ENCODE assay signal across 1 cellular context in the genomic region with DNA sequence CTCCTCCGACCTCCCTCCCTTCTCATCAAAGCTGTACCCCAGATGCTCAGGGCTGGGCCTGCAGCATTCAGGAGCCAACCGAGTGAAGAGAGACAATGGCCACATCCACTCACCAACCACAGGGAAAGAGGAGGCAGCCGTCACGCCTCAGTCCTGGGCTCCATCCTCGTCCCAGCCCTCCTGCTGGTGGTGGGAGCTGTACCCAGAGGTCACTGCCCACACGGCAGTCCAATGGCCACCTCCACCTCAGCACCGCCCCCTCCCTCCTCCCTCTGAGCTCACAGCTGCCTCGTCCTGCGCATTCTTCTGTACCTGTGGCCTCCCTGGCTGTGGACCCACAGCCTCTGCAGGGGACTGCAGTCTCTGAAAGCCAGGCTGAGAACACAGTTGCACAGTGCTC.
TF ChIP-seq lines count a peak whose summit lies in the region.

No MANE protein-coding gene starts in this region.

TF ChIP-seq in WTC11, 78 proteins besides CTCF, POLR2A, EP300 and RAD21 (continued from another document):
- TF ChIP-seq, protein P1, sequence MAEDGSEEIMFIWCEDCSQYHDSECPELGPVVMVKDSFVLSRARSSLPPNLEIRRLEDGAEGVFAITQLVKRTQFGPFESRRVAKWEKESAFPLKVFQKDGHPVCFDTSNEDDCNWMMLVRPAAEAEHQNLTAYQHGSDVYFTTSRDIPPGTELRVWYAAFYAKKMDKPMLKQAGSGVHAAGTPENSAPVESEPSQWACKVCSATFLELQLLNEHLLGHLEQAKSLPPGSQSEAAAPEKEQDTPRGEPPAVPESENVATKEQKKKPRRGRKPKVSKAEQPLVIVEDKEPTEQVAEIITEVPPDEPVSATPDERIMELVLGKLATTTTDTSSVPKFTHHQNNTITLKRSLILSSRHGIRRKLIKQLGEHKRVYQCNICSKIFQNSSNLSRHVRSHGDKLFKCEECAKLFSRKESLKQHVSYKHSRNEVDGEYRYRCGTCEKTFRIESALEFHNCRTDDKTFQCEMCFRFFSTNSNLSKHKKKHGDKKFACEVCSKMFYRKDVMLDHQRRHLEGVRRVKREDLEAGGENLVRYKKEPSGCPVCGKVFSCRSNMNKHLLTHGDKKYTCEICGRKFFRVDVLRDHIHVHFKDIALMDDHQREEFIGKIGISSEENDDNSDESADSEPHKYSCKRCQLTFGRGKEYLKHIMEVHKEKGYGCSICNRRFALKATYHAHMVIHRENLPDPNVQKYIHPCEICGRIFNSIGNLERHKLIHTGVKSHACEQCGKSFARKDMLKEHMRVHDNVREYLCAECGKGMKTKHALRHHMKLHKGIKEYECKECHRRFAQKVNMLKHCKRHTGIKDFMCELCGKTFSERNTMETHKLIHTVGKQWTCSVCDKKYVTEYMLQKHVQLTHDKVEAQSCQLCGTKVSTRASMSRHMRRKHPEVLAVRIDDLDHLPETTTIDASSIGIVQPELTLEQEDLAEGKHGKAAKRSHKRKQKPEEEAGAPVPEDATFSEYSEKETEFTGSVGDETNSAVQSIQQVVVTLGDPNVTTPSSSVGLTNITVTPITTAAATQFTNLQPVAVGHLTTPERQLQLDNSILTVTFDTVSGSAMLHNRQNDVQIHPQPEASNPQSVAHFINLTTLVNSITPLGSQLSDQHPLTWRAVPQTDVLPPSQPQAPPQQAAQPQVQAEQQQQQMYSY (CRISPR knock-in tag; IDR thresholded peaks at IDR 0.05), result no peak
- no peak for TF ChIP-seq ETV6 (CRISPR knock-in tag; IDR thresholded peaks at IDR 0.05)
